ENCODE assay signal across 8 cellular contexts in genomic region chr1:109821221-109821669, GRCh38. TPM values are rescaled to one million over a fixed set of nuclear protein-coding genes. Genes with fewer than 3 reads are reported as not detected.
DNase-seq lines count a peak whose midpoint lies in the region; TF ChIP-seq lines count a peak whose summit lies in the region.

No MANE protein-coding gene starts in this region.

- TF ChIP-seq CTCF in type B pancreatic cell (conservative IDR thresholded peaks at IDR 0.05): no peak

- no peaks in the 10 kb centered on the region for H3K9me3 Mint-ChIP-seq in dendritic cell treated with granulocyte-macrophage colony-stimulating factor and Interleukin-4, amounts not matched to agents 40 ng/mL and 50 ng/mL, for 4 days
- H3K9me3 Mint-ChIP-seq in type B pancreatic cell: no peaks in the 10 kb centered on the region

- no peak overlapping the region for H3K4me3 Mint-ChIP-seq in dendritic cell treated with granulocyte-macrophage colony-stimulating factor and Interleukin-4, amounts not matched to agents 40 ng/mL and 50 ng/mL, for 4 days
- no peak overlapping the region for H3K4me3 Mint-ChIP-seq in type B pancreatic cell

- peak overlapping the region; percentile 81 for H3K27ac Mint-ChIP-seq in dendritic cell treated with granulocyte-macrophage colony-stimulating factor and Interleukin-4, amounts not matched to agents 40 ng/mL and 50 ng/mL, for 4 days
- no peak overlapping the region for H3K27ac Mint-ChIP-seq in type B pancreatic cell

- H3K4me1 Mint-ChIP-seq in dendritic cell treated with granulocyte-macrophage colony-stimulating factor and Interleukin-4, amounts not matched to agents 40 ng/mL and 50 ng/mL, for 4 days (ENCODE audit: low read depth): peaks cover 88% of the 10 kb centered on the region
- H3K4me1 Mint-ChIP-seq in type B pancreatic cell (ENCODE audit: unreplicated experiment): peaks cover 5% of the 10 kb centered on the region

- intact Hi-C loops in dendritic cell treated with granulocyte-macrophage colony-stimulating factor and Interleukin-4, amounts not matched to agents 40 ng/mL and 50 ng/mL, for 4 days (cut with micrococcal nuclease): loop anchor here (5.0 kb wide), 1 partner anchor 86 kb away; no protein-coding TSS in a partner anchor

- peaks cover 41% of the 10 kb centered on the region for H3K27me3 Mint-ChIP-seq in dendritic cell treated with granulocyte-macrophage colony-stimulating factor and Interleukin-4, amounts not matched to agents 40 ng/mL and 50 ng/mL, for 4 days
- H3K27me3 Mint-ChIP-seq in type B pancreatic cell: no peaks in the 10 kb centered on the region

- no peaks in the 10 kb centered on the region for H3K36me3 Mint-ChIP-seq in dendritic cell treated with granulocyte-macrophage colony-stimulating factor and Interleukin-4, amounts not matched to agents 40 ng/mL and 50 ng/mL, for 4 days (ENCODE audit: low read depth)
- H3K36me3 Mint-ChIP-seq in type B pancreatic cell: no peaks in the 10 kb centered on the region

- DNase-seq in EL: peak; percentile 97
- peak; percentile 66 for DNase-seq in OCI-M1 (lab: John Stamatoyannopoulos, UW)
- peak; percentile 61 for DNase-seq in non-pigmented ciliary epithelial cell (ENCODE audit: low read depth)
- DNase-seq in activated naive CD4-positive, alpha-beta T cell treated with anti-CD3 and anti-CD28 coated beads, Interleukin-2, amount 50 U/mL, for 16 hours: no peak
- no peak for DNase-seq in type B pancreatic cell (ENCODE audit: extremely low spot score, unreplicated experiment)
- DNase-seq in superior temporal gyrus (ENCODE audit: extremely low spot score): no peak
- DNase-seq in HuH-7 (ENCODE audit: low spot score): no peak

RNA-seq across cellular contexts. Expression of gene EPS8L3, which starts 57.5 kb away (rescaled TPM):
- total RNA-seq in type B pancreatic cell (ENCODE audit: low replicate concordance): 9.9 and 19.1 TPM in 2 replicates

Comparison
In these comparisons a context has a peak if more than half of its experiments do, and no peak if none do; other contexts are left out.
1. DNase-seq: peak in EL (single experiment), OCI-M1 (single experiment) and non-pigmented ciliary epithelial cell (single experiment); none in activated naive CD4-positive, alpha-beta T cell treated with anti-CD3 and anti-CD28 coated beads, Interleukin-2, amount 50 U/mL, for 16 hours (single experiment), type B pancreatic cell (single experiment), superior temporal gyrus (single experiment) and HuH-7 (single experiment).